6 cellular contexts compared by ENCODE assay signal in genomic region chr5:177403194-177403825, GRCh38. TPM values are rescaled to one million over a fixed set of nuclear protein-coding genes. Genes with fewer than 3 reads are reported as not detected.
DNase-seq lines count a peak whose midpoint lies in the region; ATAC-seq and TF ChIP-seq lines count a peak whose summit lies in the region.

No MANE protein-coding gene starts in this region.

- no peaks in the 10 kb centered on the region for H3K36me3 Mint-ChIP-seq in activated B cell treated with CpG ODN at 0.5 μM for 24 hours (ENCODE audit: low read depth)

- H3K27me3 Mint-ChIP-seq in activated B cell treated with CpG ODN at 0.5 μM for 24 hours = peaks cover 5% of the 10 kb centered on the region

- POLR2A ChIA-PET in activated B cell treated with CpG ODN at 0.5 μM for 24 hours (lab: Charles Lee) = interaction anchor here (1.0 to 6.3 kb wide), 9 partner anchors 12 to 106 kb away, joined by 3 to 88 read pairs (median 8); partner anchors contain the start of genes GRK6 and PRR7

- DNase-seq in GM13976 (ENCODE audit: low spot score) (peak; percentile 69), activated B cell treated with CpG ODN at 0.5 μM for 24 hours (peak; percentile 43), head of caudate nucleus (peak in 41 of 42 donors; percentile 25 to 82 (median 65)), NCI-H1105 (lab: John Stamatoyannopoulos, UW) (no peak)

- peaks cover 39% of the 10 kb centered on the region for H3K4me1 Mint-ChIP-seq in activated B cell treated with CpG ODN at 0.5 μM for 24 hours

- intact Hi-C loops in activated B cell treated with CpG ODN at 0.5 μM for 24 hours (cut with micrococcal nuclease) (loop anchor here (1.0 to 2.0 kb wide), 4 partner anchors 13 to 93 kb away; partner anchors contain the start of gene MXD3), head of caudate nucleus (cut with DNase I) (no loop called here)

- no peak overlapping the region for H3K9ac ChIP-seq in stomach smooth muscle (ENCODE audit: low read length in 2 of 2)

- H3K4me1 ChIP-seq in stomach smooth muscle (ENCODE audit: control insufficient read depth, insufficient read depth, low read length) = peaks cover 42% of the 10 kb centered on the region

- no peaks in the 10 kb centered on the region for H3K9me3 ChIP-seq in stomach smooth muscle (ENCODE audit: control insufficient read depth in 2 of 2, low read length in 2 of 2)

- peak overlapping the region; percentile 38 to 74 for H3K4me3 ChIP-seq in stomach smooth muscle (ENCODE audit: low read length in 2 of 2)

- no peaks in the 10 kb centered on the region for H3K36me3 ChIP-seq in stomach smooth muscle (ENCODE audit: control insufficient read depth in 2 of 2, insufficient read depth in 2 of 2, low read length in 2 of 2)

- peaks cover 60 to 76% of the 10 kb centered on the region in 2 donors for H3K27me3 ChIP-seq in stomach smooth muscle (ENCODE audit: control insufficient read depth in 1 of 2, insufficient read depth in 2 of 2, low read length in 2 of 2)

- in situ Hi-C loops in GM13976 (cut with MboI; ENCODE audit: low sequenced_read_pairs, unreplicated experiment) = loop anchor here (10.0 kb wide), 1 partner anchor 51 kb away; no protein-coding TSS in a partner anchor

- CTCF ChIA-PET in activated B cell treated with CpG ODN at 0.5 μM for 24 hours (lab: Charles Lee) = interaction anchor here (1.0 to 8.5 kb wide), 20 partner anchors 9 to 288 kb away, joined by 3 to 293 read pairs (median 7); partner anchors contain the start of genes GRK6 and PRR7

- H3K4me3 Mint-ChIP-seq in activated B cell treated with CpG ODN at 0.5 μM for 24 hours = peak overlapping the region; percentile 79

- TF ChIP-seq CTCF in GM13976 (IDR thresholded peaks at IDR 0.05; ENCODE audit: borderline replicate concordance, control extremely low read depth, extremely low read depth, insufficient read depth, missing control alignments) (no peak), activated B cell treated with CpG ODN at 0.5 μM for 24 hours (IDR thresholded peaks at IDR 0.05) (no peak)

- H3K27ac ChIP-seq in stomach smooth muscle (ENCODE audit: low read length) = no peak overlapping the region

- H3K27ac Mint-ChIP-seq in activated B cell treated with CpG ODN at 0.5 μM for 24 hours = no peak overlapping the region

- peak; percentile 15 for ATAC-seq in HG02981 (IDR thresholded peaks at IDR 0.05; ENCODE audit: unreplicated experiment)
- peak; percentile 7 for ATAC-seq in activated B cell treated with CpG ODN at 0.5 μM for 24 hours (ENCODE audit: low read depth)

- no peaks in the 10 kb centered on the region for H3K9me3 Mint-ChIP-seq in activated B cell treated with CpG ODN at 0.5 μM for 24 hours

RNA-seq across cellular contexts. Expression of gene PFN3, which starts 2.8 kb away (rescaled TPM):
- total RNA-seq in activated B cell treated with CpG ODN at 0.5 μM for 24 hours = not detected in 2 replicates

RNA-seq across cellular contexts. Expression of gene F12, which starts 6.1 kb away (rescaled TPM):
- total RNA-seq in activated B cell treated with CpG ODN at 0.5 μM for 24 hours = 0.31 TPM in 1 of 2 replicates, not detected in the other

RNA-seq across cellular contexts. Expression of gene SLC34A1, which starts 19.1 kb away (rescaled TPM):
- total RNA-seq in activated B cell treated with CpG ODN at 0.5 μM for 24 hours = not detected in 2 replicates

RNA-seq across cellular contexts. Expression of gene GRK6, which starts 23.2 kb away (rescaled TPM):
- 90.6 and 92.6 TPM in 2 replicates for total RNA-seq in activated B cell treated with CpG ODN at 0.5 μM for 24 hours

RNA-seq across cellular contexts. Expression of gene PRR7, which starts 43.3 kb away (rescaled TPM):
- 2.4 and 3.2 TPM in 2 replicates for total RNA-seq in activated B cell treated with CpG ODN at 0.5 μM for 24 hours
